In genomic region chr7:90749774-90750173, GRCh38 we compare ENCODE assay signal across 9 cellular contexts.
A peak's percentile ranks its signal among the peaks of the same experiment; 100 is the strongest.
DNase-seq lines count a peak whose midpoint lies in the region; ATAC-seq and TF ChIP-seq lines count a peak whose summit lies in the region.
"Had no signal": no experiment of that assay in that cellular context is flagged by ENCODE, and none has a peak within 500 bp of the region (broad histone marks: within the 10 kb centered on the region; RNA-seq: fewer than 3 reads in every experiment).

No MANE protein-coding gene starts in this region.

- H3K27ac Mint-ChIP-seq in activated naive CD4-positive, alpha-beta T cell treated with anti-CD3 and anti-CD28 coated beads, Interleukin-2, amount 10 ng/mL, durations not matched to agents 7 days and 5 days, result no peak overlapping the region
- H3K27ac Mint-ChIP-seq: stimulated activated naive CD8-positive, alpha-beta T cell treated with anti-CD3 and anti-CD28 coated beads, Interleukin-15, Interleukin-2, amounts not matched to agents 100 ng/mL and 50 ng/mL, for 24 hours had no signal

- no peaks in the 10 kb centered on the region for H3K27me3 Mint-ChIP-seq in activated naive CD4-positive, alpha-beta T cell treated with anti-CD3 and anti-CD28 coated beads, Interleukin-2, amount 10 ng/mL, durations not matched to agents 7 days and 5 days
- H3K27me3 Mint-ChIP-seq: stimulated activated naive CD8-positive, alpha-beta T cell treated with anti-CD3 and anti-CD28 coated beads, Interleukin-15, Interleukin-2, amounts not matched to agents 100 ng/mL and 50 ng/mL, for 24 hours had no signal

- H3K36me3 Mint-ChIP-seq in activated naive CD4-positive, alpha-beta T cell treated with anti-CD3 and anti-CD28 coated beads, Interleukin-2, amount 10 ng/mL, durations not matched to agents 7 days and 5 days, result no peaks in the 10 kb centered on the region

- H3K4me3 Mint-ChIP-seq in activated naive CD4-positive, alpha-beta T cell treated with anti-CD3 and anti-CD28 coated beads, Interleukin-2, amount 10 ng/mL, durations not matched to agents 7 days and 5 days, result no peak overlapping the region
- H3K4me3 Mint-ChIP-seq: stimulated activated naive CD8-positive, alpha-beta T cell treated with anti-CD3 and anti-CD28 coated beads, Interleukin-15, Interleukin-2, amounts not matched to agents 100 ng/mL and 50 ng/mL, for 24 hours had no signal

- H3K4me3 ChIP-seq in GM06990 (replicated peaks; ENCODE audit: low read depth, low read length) (no peak overlapping the region), foreskin fibroblast (ENCODE audit: low read depth in 1 of 2, low read length in 2 of 2) (no peak overlapping the region)

- H3K27me3 ChIP-seq in GM06990 (replicated peaks; ENCODE audit: control insufficient read depth, insufficient read depth, low read length), result no peaks in the 10 kb centered on the region

- no peaks in the 10 kb centered on the region for H3K9me3 Mint-ChIP-seq in activated naive CD4-positive, alpha-beta T cell treated with anti-CD3 and anti-CD28 coated beads, Interleukin-2, amount 10 ng/mL, durations not matched to agents 7 days and 5 days
- H3K9me3 Mint-ChIP-seq: stimulated activated naive CD8-positive, alpha-beta T cell treated with anti-CD3 and anti-CD28 coated beads, Interleukin-15, Interleukin-2, amounts not matched to agents 100 ng/mL and 50 ng/mL, for 24 hours had no signal

- peak; percentile 50 for TF ChIP-seq CTCF in GM06990 (IDR thresholded peaks at IDR 0.05; ENCODE audit: insufficient read depth, low read length, poor library complexity, severe bottlenecking)
- TF ChIP-seq CTCF in foreskin fibroblast (IDR thresholded peaks at IDR 0.05; ENCODE audit: low read depth, low read length), result no peak

- intact Hi-C loops in left ventricle myocardium superior (cut with micrococcal nuclease), result no loop called here

- CTCF ChIA-PET in activated naive CD4-positive, alpha-beta T cell treated with anti-CD3 and anti-CD28 coated beads, Interleukin-2, amount 10 ng/mL, durations not matched to agents 7 days and 5 days (lab: Charles Lee), result no interaction called here

- DNase-seq in GM06990 (ENCODE audit: extremely low read depth, insufficient read length), result no peak
- DNase-seq in MV-4-11 (lab: John Stamatoyannopoulos, UW), result peak; percentile 31
- peak; percentile 29 to 60 for DNase-seq in foreskin fibroblast
- no peak for DNase-seq in left ventricle myocardium superior
- DNase-seq in stimulated activated naive CD8-positive, alpha-beta T cell treated with anti-CD3 and anti-CD28 coated beads, Interleukin-15, Interleukin-2, amounts not matched to agents 100 U/mL and 50 U/mL, for 24 hours, result no peak
- no peak for DNase-seq in activated naive CD4-positive, alpha-beta T cell treated with anti-CD3 and anti-CD28 coated beads, Interleukin-2, amount 10 ng/mL, durations not matched to agents 7 days and 5 days

- H3K4me1 Mint-ChIP-seq in activated naive CD4-positive, alpha-beta T cell treated with anti-CD3 and anti-CD28 coated beads, Interleukin-2, amount 10 ng/mL, durations not matched to agents 7 days and 5 days, result no peaks in the 10 kb centered on the region

- H3K36me3 ChIP-seq in GM06990 (ENCODE audit: control insufficient read depth, insufficient read depth, low read length), result no peaks in the 10 kb centered on the region

- ATAC-seq in GM21381 (IDR thresholded peaks at IDR 0.05; ENCODE audit: unreplicated experiment), result peak; percentile 73
- no peak for ATAC-seq in left ventricle myocardium superior
- no peak for ATAC-seq in stimulated activated naive CD8-positive, alpha-beta T cell treated with anti-CD3 and anti-CD28 coated beads, Interleukin-15, Interleukin-2, amounts not matched to agents 100 U/mL and 50 U/mL, for 24 hours
- ATAC-seq in HG03135 (IDR thresholded peaks at IDR 0.05; ENCODE audit: unreplicated experiment), result no peak

Comparison
In these comparisons a context has a peak if more than half of its experiments do, and no peak if none do; other contexts are left out.
1. DNase-seq: peak in MV-4-11 (single experiment) and foreskin fibroblast (2 of 2); none in GM06990 (single experiment), left ventricle myocardium superior (single experiment), stimulated activated naive CD8-positive, alpha-beta T cell treated with anti-CD3 and anti-CD28 coated beads, Interleukin-15, Interleukin-2, amounts not matched to agents 100 U/mL and 50 U/mL, for 24 hours (single experiment) and activated naive CD4-positive, alpha-beta T cell treated with anti-CD3 and anti-CD28 coated beads, Interleukin-2, amount 10 ng/mL, durations not matched to agents 7 days and 5 days (single experiment).